In the genomic region with DNA sequence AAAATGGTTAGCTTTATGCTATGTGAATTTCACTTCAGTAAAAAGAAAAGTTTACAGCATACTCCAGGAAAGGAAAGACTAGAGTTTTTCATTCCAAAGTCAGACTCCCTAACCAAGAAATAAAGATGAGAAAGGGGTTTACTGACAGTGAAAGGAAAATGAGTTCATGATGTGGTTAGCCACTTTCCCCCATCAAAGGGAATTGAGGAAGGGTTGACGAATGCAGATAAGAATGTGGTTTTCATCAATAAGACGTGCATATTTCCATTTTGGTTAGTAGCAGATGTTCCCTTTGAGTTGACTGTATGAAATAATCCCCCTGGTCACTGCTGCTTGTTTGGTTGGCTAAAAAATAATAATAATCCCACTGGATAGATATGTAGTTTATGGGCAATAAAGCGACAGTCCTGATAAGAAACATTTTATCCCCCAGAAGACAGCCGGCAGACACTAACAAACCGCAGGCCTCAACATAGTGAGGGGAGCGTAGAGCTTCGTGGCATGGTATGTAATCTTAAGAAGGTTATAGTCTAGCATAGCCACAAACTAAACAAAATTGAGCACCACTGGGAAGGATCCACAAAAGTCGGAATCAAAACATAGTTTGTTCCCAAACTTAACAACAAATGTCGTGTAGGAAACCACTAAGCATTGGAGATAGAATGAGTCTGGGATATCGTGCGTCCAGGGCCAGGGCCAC, we compare ENCODE assay signal across 13 cellular contexts.
A peak's percentile ranks its signal among the peaks of the same experiment; 100 is the strongest.
DNase-seq lines count a peak whose midpoint lies in the region; ATAC-seq and TF ChIP-seq lines count a peak whose summit lies in the region.
"Had no signal": no experiment of that assay in that cellular context is flagged by ENCODE, and none has a peak within 500 bp of the region (broad histone marks: within the 10 kb centered on the region; RNA-seq: fewer than 3 reads in every experiment).

No MANE protein-coding gene starts in this region.

- H3K9me3 Mint-ChIP-seq in endothelial cell (ENCODE audit: unreplicated experiment), result no peaks in the 10 kb centered on the region
- H3K9me3 Mint-ChIP-seq: activated T-helper 1 cell treated with anti-CD3 and anti-CD28 coated beads, Interleukin-12 subunit alpha, Interleukin-12 subunit beta, Interleukin-2, Interleukin-4 antibody, amounts not matched to agents 30 ng/mL and 10 ng/mL and 1 ng/mL, durations not matched to agents 14 hours and 24 hours and 36 hours; T-helper 1 cell treated with Interleukin-12 subunit alpha and Interleukin-12 subunit beta and Interleukin-4 antibody, amounts not matched to agents 30 μg/mL and 1 μg/mL, for 36 hours had no signal

- peaks cover 10% of the 10 kb centered on the region for H3K4me1 ChIP-seq in RWPE2 (ENCODE audit: insufficient read depth, poor library complexity, severe bottlenecking)

- TF ChIP-seq CTCF in RWPE2 (IDR thresholded peaks at IDR 0.05; ENCODE audit: poor library complexity, severe bottlenecking) (no peak), endothelial cell (IDR thresholded peaks at IDR 0.05; ENCODE audit: unreplicated experiment) (no peak), GM10266 (IDR thresholded peaks at IDR 0.05; ENCODE audit: control insufficient read depth, insufficient read depth, low read depth, missing control alignments) (no peak)

- peaks cover 72% of the 10 kb centered on the region for H3K36me3 Mint-ChIP-seq in endothelial cell (ENCODE audit: low read depth, unreplicated experiment)

- peak overlapping the region; percentile 35 for H3K4me3 Mint-ChIP-seq in endothelial cell (ENCODE audit: unreplicated experiment)
- H3K4me3 Mint-ChIP-seq: activated T-helper 1 cell treated with anti-CD3 and anti-CD28 coated beads, Interleukin-12 subunit alpha, Interleukin-12 subunit beta, Interleukin-2, Interleukin-4 antibody, amounts not matched to agents 30 ng/mL and 10 ng/mL and 1 ng/mL, durations not matched to agents 14 hours and 24 hours and 36 hours; T-helper 1 cell treated with Interleukin-12 subunit alpha and Interleukin-12 subunit beta and Interleukin-4 antibody, amounts not matched to agents 30 μg/mL and 1 μg/mL, for 36 hours had no signal

- peaks cover 18% of the 10 kb centered on the region for H3K27me3 Mint-ChIP-seq in endothelial cell (ENCODE audit: unreplicated experiment)

- H3K36me3 ChIP-seq in RWPE2 (ENCODE audit: low read depth), result peaks cover 46% of the 10 kb centered on the region

- H3K27ac Mint-ChIP-seq in endothelial cell (ENCODE audit: unreplicated experiment), result peak overlapping the region; percentile 94
- H3K27ac Mint-ChIP-seq: activated T-helper 1 cell treated with anti-CD3 and anti-CD28 coated beads, Interleukin-12 subunit alpha, Interleukin-12 subunit beta, Interleukin-2, Interleukin-4 antibody, amounts not matched to agents 30 ng/mL and 10 ng/mL and 1 ng/mL, durations not matched to agents 14 hours and 24 hours and 36 hours; T-helper 1 cell treated with Interleukin-12 subunit alpha and Interleukin-12 subunit beta and Interleukin-4 antibody, amounts not matched to agents 30 μg/mL and 1 μg/mL, for 36 hours had no signal

- H3K4me3 ChIP-seq in RWPE2 (ENCODE audit: severe bottlenecking), result no peak overlapping the region

- peak overlapping the region; percentile 47 for H3K27ac ChIP-seq in RWPE2 (ENCODE audit: poor library complexity, severe bottlenecking)
- H3K27ac ChIP-seq: 22Rv1 had no signal

- H3K9me3 ChIP-seq in RWPE2 (ENCODE audit: severe bottlenecking), result no peaks in the 10 kb centered on the region

- DNase-seq in NOMO-1 treated with DMSO at 0.1 percent for 48 hours (lab: John Stamatoyannopoulos, UW; ENCODE audit: unreplicated experiment), result peak; percentile 14
- no peak for DNase-seq in NOMO-1 treated with dmso at 0.1 percent for 144 hours (lab: John Stamatoyannopoulos, UW; ENCODE audit: unreplicated experiment)
- no peak for DNase-seq in RWPE2 (ENCODE audit: low spot score)
- no peak for DNase-seq in endothelial cell (ENCODE audit: low spot score)
- DNase-seq in stimulated activated naive CD8-positive, alpha-beta T cell treated with anti-CD3 and anti-CD28 coated beads, Interleukin-15, Interleukin-2, amounts not matched to agents 100 U/mL and 50 U/mL, for 24 hours, result peak; percentile 17
- no peak for DNase-seq in GM10266 (ENCODE audit: extremely low spot score)
- no peak for DNase-seq in NCI-H510A (lab: John Stamatoyannopoulos, UW)
- DNase-seq: NCI-H446 had no signal

- peaks cover 84% of the 10 kb centered on the region for H3K4me1 Mint-ChIP-seq in endothelial cell (ENCODE audit: unreplicated experiment)

- H3K27me3 ChIP-seq in RWPE2 (ENCODE audit: insufficient read depth, poor library complexity, severe bottlenecking), result no peaks in the 10 kb centered on the region

- ATAC-seq in RWPE2 (ENCODE audit: low read depth) (no peak), HG03159 (IDR thresholded peaks at IDR 0.05; ENCODE audit: unreplicated experiment) (no peak)
- ATAC-seq in stimulated activated naive CD8-positive, alpha-beta T cell treated with anti-CD3 and anti-CD28 coated beads, Interleukin-15, Interleukin-2, amounts not matched to agents 100 U/mL and 50 U/mL, for 24 hours, result peak; percentile 71
- ATAC-seq: HepG2 had no signal

Comparison
In these comparisons a context has a peak if more than half of its experiments do, and no peak if none do; other contexts are left out.
1. DNase-seq: peak in NOMO-1 treated with DMSO at 0.1 percent for 48 hours (single experiment) and stimulated activated naive CD8-positive, alpha-beta T cell treated with anti-CD3 and anti-CD28 coated beads, Interleukin-15, Interleukin-2, amounts not matched to agents 100 U/mL and 50 U/mL, for 24 hours (single experiment); none in NOMO-1 treated with dmso at 0.1 percent for 144 hours (single experiment), RWPE2 (single experiment), endothelial cell (single experiment), GM10266 (single experiment) and NCI-H510A (single experiment).